Comparison of ENCODE assay signal across 1 cellular context in the genomic region with DNA sequence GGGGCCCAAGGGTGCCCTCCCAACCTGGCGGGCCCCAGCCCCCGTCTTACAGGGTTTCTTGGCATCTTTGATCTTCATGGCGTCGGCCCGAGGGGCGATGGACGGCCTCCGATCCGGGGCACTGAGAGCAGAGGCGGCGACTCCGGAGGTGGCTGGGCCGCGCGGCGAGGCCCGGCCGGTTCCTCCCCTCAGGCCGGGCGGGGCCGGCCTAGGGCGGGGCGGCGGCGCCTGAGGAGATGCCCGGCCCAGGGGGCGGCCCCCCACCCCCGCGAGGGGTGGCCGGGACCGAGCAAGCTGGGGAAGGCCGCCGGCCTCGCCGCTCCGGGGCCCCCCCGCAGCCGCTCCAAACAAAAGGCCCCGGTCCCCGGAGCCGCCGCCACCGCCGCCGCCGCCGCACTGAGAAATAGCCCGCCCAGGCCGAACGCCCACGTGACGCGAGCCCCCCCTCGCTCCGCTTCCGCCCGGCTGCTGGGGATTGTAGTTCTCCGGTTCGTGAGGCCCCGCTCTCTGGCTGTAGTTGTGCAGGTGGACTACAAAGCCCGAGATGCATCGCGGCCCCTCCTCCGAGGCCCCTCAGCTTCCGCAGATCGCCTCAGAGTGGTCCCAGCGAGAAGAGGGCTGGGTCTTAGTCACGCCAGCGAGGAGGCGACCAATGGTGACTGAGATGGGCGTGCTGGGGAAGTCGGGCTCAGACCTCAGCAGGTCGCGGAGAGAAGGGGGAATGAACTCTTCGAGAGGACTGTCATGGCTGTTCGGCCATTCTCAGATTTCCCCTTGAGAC.
TF ChIP-seq lines count a peak whose summit lies in the region.

TSS of gene PANK3 (minus strand) at position 163 of the 781 bp plus-strand sequence. CDS start at position 78, 85 bp downstream.

TF ChIP-seq in HepG2, 621 proteins besides CTCF, POLR2A, EP300 and RAD21 (continued from another document and continues in another):
- TF ChIP-seq HMGA1 (CRISPR knock-in tag; conservative IDR thresholded peaks at IDR 0.05) (no peak), STAT5B (CRISPR knock-in tag; IDR thresholded peaks at IDR 0.05) (no peak), TCF12 (IDR thresholded peaks at IDR 0.05) (no peak), TCF12 (CRISPR knock-in tag; IDR thresholded peaks at IDR 0.05) (no peak), PITX1 (CRISPR knock-in tag; IDR thresholded peaks at IDR 0.05) (peak; percentile 62), SIX1 (CRISPR knock-in tag; IDR thresholded peaks at IDR 0.05; ENCODE audit: borderline replicate concordance) (0 out of 2 replicates have a peak, but pooled peaks have one; percentile 60), FOXK2 (IDR thresholded peaks at IDR 0.05) (no peak), NONO (IDR thresholded peaks at IDR 0.05) (no peak), NONO (CRISPR knock-in tag; conservative IDR thresholded peaks at IDR 0.05) (peak; percentile 83; the same call in 1 of the 2 replicates), ZMYM2 (CRISPR knock-in tag; IDR thresholded peaks at IDR 0.05) (peak; percentile 8), KLF6 (CRISPR knock-in tag; IDR thresholded peaks at IDR 0.05) (peak; percentile 19; the same call in 1 of the 2 replicates), MTA3 (CRISPR knock-in tag; IDR thresholded peaks at IDR 0.05) (no peak), ATRX (CRISPR knock-in tag; IDR thresholded peaks at IDR 0.05; ENCODE audit: borderline replicate concordance) (no peak), ZNF343 (CRISPR knock-in tag; IDR thresholded peaks at IDR 0.05) (no peak), JUN (CRISPR knock-in tag; IDR thresholded peaks at IDR 0.05) (0 out of 2 replicates have a peak, but pooled peaks have one; percentile 37), PREB (CRISPR knock-in tag; IDR thresholded peaks at IDR 0.05) (no peak), YEATS4 (CRISPR knock-in tag; IDR thresholded peaks at IDR 0.05; ENCODE audit: borderline replicate concordance) (peak; percentile 81), ZNF530 (CRISPR knock-in tag; IDR thresholded peaks at IDR 0.05; ENCODE audit: low read depth) (no peak), NFKB2 (CRISPR knock-in tag; IDR thresholded peaks at IDR 0.05; ENCODE audit: borderline replicate concordance) (no peak), MED8 (CRISPR knock-in tag; IDR thresholded peaks at IDR 0.05; ENCODE audit: insufficient replicate concordance) (peak; percentile 58), KLF16 (CRISPR knock-in tag; IDR thresholded peaks at IDR 0.05) (no peak; a peak in 2 of 4 replicates), ZNF20 (CRISPR knock-in tag; IDR thresholded peaks at IDR 0.05) (no peak), KDM5A (IDR thresholded peaks at IDR 0.05; ENCODE audit: borderline replicate concordance, low read length) (no peak; the same call in 1 of the 2 replicates), ZNF891 (CRISPR knock-in tag; IDR thresholded peaks at IDR 0.05) (no peak), ETV5 (CRISPR knock-in tag; IDR thresholded peaks at IDR 0.05; ENCODE audit: borderline replicate concordance) (peak; percentile 92), ZNF207 (IDR thresholded peaks at IDR 0.05; ENCODE audit: borderline replicate concordance) (no peak), ZMYM4 (CRISPR knock-in tag; IDR thresholded peaks at IDR 0.05) (peak; percentile 76), CBX1 (IDR thresholded peaks at IDR 0.05; ENCODE audit: low read depth) (no peak), ZNF567 (CRISPR knock-in tag; IDR thresholded peaks at IDR 0.05; ENCODE audit: borderline replicate concordance) (no peak), ZBTB33 (CRISPR knock-in tag; IDR thresholded peaks at IDR 0.05) (no peak), ARNT2 (CRISPR knock-in tag; IDR thresholded peaks at IDR 0.05; ENCODE audit: low read depth) (peak; percentile 5), MYC (CRISPR knock-in tag; IDR thresholded peaks at IDR 0.05; ENCODE audit: borderline replicate concordance) (peak; percentile 83), U2AF1 (optimal IDR thresholded peaks at IDR 0.05; ENCODE audit: low read depth, low read length) (no peak), ZNF362 (CRISPR knock-in tag; IDR thresholded peaks at IDR 0.05; ENCODE audit: borderline replicate concordance) (no peak), RNF219 (CRISPR knock-in tag; IDR thresholded peaks at IDR 0.05) (0 out of 2 replicates have a peak, but pooled peaks have one; percentile 1), SNAPC2 (CRISPR knock-in tag; IDR thresholded peaks at IDR 0.05) (no peak)
- TF ChIP-seq, protein P1, sequence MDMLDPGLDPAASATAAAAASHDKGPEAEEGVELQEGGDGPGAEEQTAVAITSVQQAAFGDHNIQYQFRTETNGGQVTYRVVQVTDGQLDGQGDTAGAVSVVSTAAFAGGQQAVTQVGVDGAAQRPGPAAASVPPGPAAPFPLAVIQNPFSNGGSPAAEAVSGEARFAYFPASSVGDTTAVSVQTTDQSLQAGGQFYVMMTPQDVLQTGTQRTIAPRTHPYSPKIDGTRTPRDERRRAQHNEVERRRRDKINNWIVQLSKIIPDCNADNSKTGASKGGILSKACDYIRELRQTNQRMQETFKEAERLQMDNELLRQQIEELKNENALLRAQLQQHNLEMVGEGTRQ (IDR thresholded peaks at IDR 0.05; ENCODE audit: low read depth, low read length): peak; percentile 89
- TF ChIP-seq, protein P1 (CRISPR knock-in tag; IDR thresholded peaks at IDR 0.05; ENCODE audit: borderline replicate concordance): peak; percentile 96; the same call in 1 of the 2 replicates
- TF ChIP-seq, protein P2, sequence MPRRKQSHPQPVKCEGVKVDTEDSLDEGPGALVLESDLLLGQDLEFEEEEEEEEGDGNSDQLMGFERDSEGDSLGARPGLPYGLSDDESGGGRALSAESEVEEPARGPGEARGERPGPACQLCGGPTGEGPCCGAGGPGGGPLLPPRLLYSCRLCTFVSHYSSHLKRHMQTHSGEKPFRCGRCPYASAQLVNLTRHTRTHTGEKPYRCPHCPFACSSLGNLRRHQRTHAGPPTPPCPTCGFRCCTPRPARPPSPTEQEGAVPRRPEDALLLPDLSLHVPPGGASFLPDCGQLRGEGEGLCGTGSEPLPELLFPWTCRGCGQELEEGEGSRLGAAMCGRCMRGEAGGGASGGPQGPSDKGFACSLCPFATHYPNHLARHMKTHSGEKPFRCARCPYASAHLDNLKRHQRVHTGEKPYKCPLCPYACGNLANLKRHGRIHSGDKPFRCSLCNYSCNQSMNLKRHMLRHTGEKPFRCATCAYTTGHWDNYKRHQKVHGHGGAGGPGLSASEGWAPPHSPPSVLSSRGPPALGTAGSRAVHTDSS (CRISPR knock-in tag; conservative IDR thresholded peaks at IDR 0.05): peak; percentile 38; the same call in 1 of the 2 replicates
- TF ChIP-seq, protein P3, sequence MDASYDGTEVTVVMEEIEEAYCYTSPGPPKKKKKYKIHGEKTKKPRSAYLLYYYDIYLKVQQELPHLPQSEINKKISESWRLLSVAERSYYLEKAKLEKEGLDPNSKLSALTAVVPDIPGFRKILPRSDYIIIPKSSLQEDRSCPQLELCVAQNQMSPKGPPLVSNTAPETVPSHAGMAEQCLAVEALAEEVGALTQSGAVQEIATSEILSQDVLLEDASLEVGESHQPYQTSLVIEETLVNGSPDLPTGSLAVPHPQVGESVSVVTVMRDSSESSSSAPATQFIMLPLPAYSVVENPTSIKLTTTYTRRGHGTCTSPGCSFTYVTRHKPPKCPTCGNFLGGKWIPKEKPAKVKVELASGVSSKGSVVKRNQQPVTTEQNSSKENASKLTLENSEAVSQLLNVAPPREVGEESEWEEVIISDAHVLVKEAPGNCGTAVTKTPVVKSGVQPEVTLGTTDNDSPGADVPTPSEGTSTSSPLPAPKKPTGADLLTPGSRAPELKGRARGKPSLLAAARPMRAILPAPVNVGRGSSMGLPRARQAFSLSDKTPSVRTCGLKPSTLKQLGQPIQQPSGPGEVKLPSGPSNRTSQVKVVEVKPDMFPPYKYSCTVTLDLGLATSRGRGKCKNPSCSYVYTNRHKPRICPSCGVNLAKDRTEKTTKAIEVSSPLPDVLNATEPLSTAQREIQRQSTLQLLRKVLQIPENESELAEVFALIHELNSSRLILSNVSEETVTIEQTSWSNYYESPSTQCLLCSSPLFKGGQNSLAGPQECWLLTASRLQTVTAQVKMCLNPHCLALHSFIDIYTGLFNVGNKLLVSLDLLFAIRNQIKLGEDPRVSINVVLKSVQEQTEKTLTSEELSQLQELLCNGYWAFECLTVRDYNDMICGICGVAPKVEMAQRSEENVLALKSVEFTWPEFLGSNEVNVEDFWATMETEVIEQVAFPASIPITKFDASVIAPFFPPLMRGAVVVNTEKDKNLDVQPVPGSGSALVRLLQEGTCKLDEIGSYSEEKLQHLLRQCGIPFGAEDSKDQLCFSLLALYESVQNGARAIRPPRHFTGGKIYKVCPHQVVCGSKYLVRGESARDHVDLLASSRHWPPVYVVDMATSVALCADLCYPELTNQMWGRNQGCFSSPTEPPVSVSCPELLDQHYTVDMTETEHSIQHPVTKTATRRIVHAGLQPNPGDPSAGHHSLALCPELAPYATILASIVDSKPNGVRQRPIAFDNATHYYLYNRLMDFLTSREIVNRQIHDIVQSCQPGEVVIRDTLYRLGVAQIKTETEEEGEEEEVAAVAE (CRISPR knock-in tag; IDR thresholded peaks at IDR 0.05; ENCODE audit: borderline replicate concordance): peak; percentile 60; the same call in 1 of the 2 replicates
- TF ChIP-seq, protein P4, sequence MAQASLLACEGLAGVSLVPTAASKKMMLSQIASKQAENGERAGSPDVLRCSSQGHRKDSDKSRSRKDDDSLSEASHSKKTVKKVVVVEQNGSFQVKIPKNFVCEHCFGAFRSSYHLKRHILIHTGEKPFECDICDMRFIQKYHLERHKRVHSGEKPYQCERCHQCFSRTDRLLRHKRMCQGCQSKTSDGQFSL (CRISPR knock-in tag; IDR thresholded peaks at IDR 0.05): peak; percentile 95
